8 cellular contexts compared by ENCODE assay signal in the genomic region with DNA sequence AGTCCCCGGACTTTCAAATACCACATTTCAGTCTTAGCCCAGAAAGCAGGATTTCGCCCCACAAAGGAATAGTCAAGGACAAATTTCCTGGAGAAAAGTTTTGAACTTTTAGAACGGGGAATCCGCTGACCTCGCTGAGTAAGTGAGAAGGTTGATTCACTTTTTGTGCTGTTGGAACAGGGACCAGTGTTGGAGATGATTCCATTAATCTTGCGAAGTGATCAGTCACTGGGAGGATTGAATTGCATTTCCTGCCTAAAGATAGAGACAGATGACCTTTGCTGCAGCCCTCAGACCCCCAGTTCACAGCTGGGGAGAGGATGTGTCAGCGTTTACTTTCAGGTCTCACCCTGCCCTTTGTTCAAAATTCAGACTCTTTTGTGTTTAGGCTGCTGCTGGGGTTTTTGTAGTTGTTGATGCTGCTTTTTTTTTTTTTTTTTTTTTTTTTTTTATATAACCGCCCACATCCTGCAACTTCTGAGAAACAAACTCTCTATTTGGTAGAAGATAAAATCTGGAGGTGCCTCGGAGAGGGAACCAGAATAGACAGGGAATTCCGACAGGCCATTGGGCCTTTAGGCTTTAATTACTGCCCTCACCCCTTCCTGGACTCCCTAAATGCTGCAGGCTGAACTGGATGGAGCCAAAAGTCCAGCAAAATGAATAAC. TPM values are rescaled to one million over a fixed set of nuclear protein-coding genes. Genes with fewer than 3 reads are reported as not detected.
DNase-seq lines count a peak whose midpoint lies in the region; ATAC-seq and TF ChIP-seq lines count a peak whose summit lies in the region.

No MANE protein-coding gene starts in this region.

- TF ChIP-seq CTCF in endodermal cell (conservative IDR thresholded peaks at IDR 0.05) (no peak), neural progenitor cell (IDR thresholded peaks at IDR 0.05) (no peak)

- peaks cover 54% of the 10 kb centered on the region for H3K79me2 ChIP-seq in neural progenitor cell (ENCODE audit: low read depth)

- H3F3A ChIP-seq in neural progenitor cell (ENCODE audit: low read depth): peaks cover 24% of the 10 kb centered on the region

- H3K27me3 Mint-ChIP-seq in activated CD4-positive, alpha-beta memory T cell treated with anti-CD3 and anti-CD28 coated beads for 36 hours: no peaks in the 10 kb centered on the region
- H3K27me3 Mint-ChIP-seq in endodermal cell (ENCODE audit: insufficient read depth) (no peaks in the 10 kb centered on the region), neural progenitor cell (ENCODE audit: insufficient read depth, low read depth) (peaks cover 3% of the 10 kb centered on the region)

- H3K4me3 Mint-ChIP-seq in activated CD4-positive, alpha-beta memory T cell treated with anti-CD3 and anti-CD28 coated beads for 36 hours: peak overlapping the region; percentile 82
- H3K4me3 Mint-ChIP-seq in endodermal cell (peak overlapping the region; percentile 30), neural progenitor cell (peak overlapping the region; percentile 81)

- peak; percentile 66 for ATAC-seq in HG03460 (IDR thresholded peaks at IDR 0.05; ENCODE audit: unreplicated experiment)
- peak; percentile 56 for ATAC-seq in aorta (ENCODE audit: low FRiP score)
- no peak for ATAC-seq in left lobe of liver

- H3K9me3 Mint-ChIP-seq in activated CD4-positive, alpha-beta memory T cell treated with anti-CD3 and anti-CD28 coated beads for 36 hours: no peaks in the 10 kb centered on the region
- H3K9me3 Mint-ChIP-seq in endodermal cell (no peaks in the 10 kb centered on the region), neural progenitor cell (no peaks in the 10 kb centered on the region)

- peak overlapping the region; percentile 98 for H3K27ac Mint-ChIP-seq in activated CD4-positive, alpha-beta memory T cell treated with anti-CD3 and anti-CD28 coated beads for 36 hours
- H3K27ac Mint-ChIP-seq in endodermal cell (peak overlapping the region; percentile 97), neural progenitor cell (peak overlapping the region; percentile 99)

- H4K20me1 ChIP-seq in neural progenitor cell (ENCODE audit: low read depth): no peaks in the 10 kb centered on the region

- DNase-seq in activated CD4-positive, alpha-beta memory T cell treated with anti-CD3 and anti-CD28 coated beads for 36 hours: peak; percentile 80
- DNase-seq in endodermal cell (no peak), neural progenitor cell (ENCODE audit: low spot score) (peak; percentile 74), aorta (no peak), NCI-H82 treated with DMSO at 0.1 percent for 48 hours (lab: John Stamatoyannopoulos, UW; ENCODE audit: unreplicated experiment) (no peak), left lobe of liver (ENCODE audit: low spot score) (no peak)

- peak overlapping the region; percentile 81 for H3K4me2 ChIP-seq in neural progenitor cell

- H3K9me3 ChIP-seq in endodermal cell (ENCODE audit: control insufficient read depth, low read length) (no peaks in the 10 kb centered on the region), neural progenitor cell (ENCODE audit: low read depth) (no peaks in the 10 kb centered on the region), aorta (ENCODE audit: control insufficient read depth, low read length) (no peaks in the 10 kb centered on the region)

- H3K27me3 ChIP-seq in endodermal cell (ENCODE audit: control insufficient read depth, insufficient read depth, low read length, poor library complexity, severe bottlenecking) (no peaks in the 10 kb centered on the region), neural progenitor cell (no peaks in the 10 kb centered on the region), aorta (ENCODE audit: control insufficient read depth in 1 of 2, insufficient read depth in 2 of 2, low read length in 1 of 2) (no peaks in the 10 kb centered on the region)

- in situ Hi-C loops in GM18951 (cut with MboI; ENCODE audit: low sequenced_read_pairs, unreplicated experiment): no loop called here

- peak overlapping the region; percentile 32 for H3K9ac ChIP-seq in endodermal cell (ENCODE audit: extremely low read depth, low read length, poor library complexity, severe bottlenecking)
- H3K9ac ChIP-seq in neural progenitor cell: peak overlapping the region; percentile 40

- H3K4me1 Mint-ChIP-seq in activated CD4-positive, alpha-beta memory T cell treated with anti-CD3 and anti-CD28 coated beads for 36 hours (ENCODE audit: low read depth): peaks cover 26% of the 10 kb centered on the region
- H3K4me1 Mint-ChIP-seq in endodermal cell: peaks cover 13% of the 10 kb centered on the region
- peaks cover 32% of the 10 kb centered on the region for H3K4me1 Mint-ChIP-seq in neural progenitor cell

- TF ChIP-seq POLR2A in GM18951 (IDR thresholded peaks at IDR 0.05; ENCODE audit: extremely low read depth, insufficient read depth, insufficient read length): peak; percentile 41

- intact Hi-C loops in activated CD4-positive, alpha-beta memory T cell treated with anti-CD3 and anti-CD28 coated beads for 36 hours (cut with micrococcal nuclease): loop anchor here (1.0 to 5.0 kb wide), 6 partner anchors 9 to 188 kb away; partner anchors contain the start of genes KDM2B and RNF34
- intact Hi-C loops in aorta (cut with DNase I): no loop called here

- H3K36me3 ChIP-seq in endodermal cell (ENCODE audit: control insufficient read depth, insufficient read depth, low read length) (peaks cover 4% of the 10 kb centered on the region), neural progenitor cell (no peaks in the 10 kb centered on the region), aorta (ENCODE audit: control insufficient read depth in 1 of 2, insufficient read depth in 2 of 2, low read length in 1 of 2) (no peaks in the 10 kb centered on the region)

- CTCF ChIA-PET in activated CD4-positive, alpha-beta memory T cell treated with anti-CD3 and anti-CD28 coated beads for 36 hours (lab: Charles Lee): interaction anchor here (0.8 to 1.7 kb wide), 6 partner anchors 9 to 90 kb away, joined by 3 to 6 read pairs (median 4); no protein-coding TSS in a partner anchor

- no peak overlapping the region for H3K4me3 ChIP-seq in endodermal cell (ENCODE audit: low read length)
- H3K4me3 ChIP-seq in neural progenitor cell: peak overlapping the region; percentile 37
- no peak overlapping the region for H3K4me3 ChIP-seq in aorta (ENCODE audit: low read length in 2 of 2)

- no peak overlapping the region for H2AFZ ChIP-seq in neural progenitor cell (replicated peaks)

- WGBS in endodermal cell (ENCODE audit: insufficient coverage in 1 of 2, insufficient read length in 1 of 2), 2 experiments: 28 to 50% methylated on average over 7 to 9 of the region's 10 CpGs
- WGBS in aorta, 2 donors: 45 to 47% methylated on average over 10 of the region's 10 CpGs

- POLR2A ChIA-PET in activated CD4-positive, alpha-beta memory T cell treated with anti-CD3 and anti-CD28 coated beads for 36 hours (lab: Charles Lee): interaction anchor here (0.6 to 1.7 kb wide), 7 partner anchors 9 to 61 kb away, joined by 3 to 7 read pairs (median 4); partner anchors contain the start of gene KDM2B

- H3K27ac ChIP-seq in endodermal cell (ENCODE audit: low read depth, low read length) (peak overlapping the region; percentile 91), neural progenitor cell (peak overlapping the region; percentile 92), aorta (ENCODE audit: low read depth in 1 of 2, low read length in 2 of 2) (peak overlapping the region in 1 of 2 donors; percentile 32)

- H3K4me1 ChIP-seq in endodermal cell (ENCODE audit: control insufficient read depth, insufficient read depth, low read length) (no peaks in the 10 kb centered on the region), neural progenitor cell (peaks cover 17% of the 10 kb centered on the region), aorta (ENCODE audit: control insufficient read depth in 1 of 2, insufficient read depth in 2 of 2, low read length in 2 of 2) (no peaks in the 10 kb centered on the region)

- no peaks in the 10 kb centered on the region for H3K36me3 Mint-ChIP-seq in activated CD4-positive, alpha-beta memory T cell treated with anti-CD3 and anti-CD28 coated beads for 36 hours
- peaks cover 21% of the 10 kb centered on the region for H3K36me3 Mint-ChIP-seq in endodermal cell (ENCODE audit: low read depth)
- H3K36me3 Mint-ChIP-seq in neural progenitor cell: peaks cover 7% of the 10 kb centered on the region

RNA-seq across cellular contexts. Expression of gene KDM2B, which starts 9.8 kb away (rescaled TPM):
- total RNA-seq in activated CD4-positive, alpha-beta memory T cell treated with anti-CD3 and anti-CD28 coated beads for 36 hours: 10 to 100 TPM; 41.9 to 44.8 TPM
- total RNA-seq in endodermal cell (100 to 1,000 TPM; 103 to 125 TPM), neural progenitor cell (ENCODE audit: low replicate concordance) (85.3 and 158 TPM in 2 replicates), aorta (10 to 100 TPM; 12.8 to 28.0 TPM), left lobe of liver (10.1 TPM)
- 64.7 TPM for polyA plus RNA-seq in endodermal cell (2013, experiment 1 of 2)
- polyA plus RNA-seq in endodermal cell (2013, experiment 2 of 2): 60.8 TPM
- polyA plus RNA-seq in aorta: 10 to 100 TPM in 1 of 2 donors, 1 to 10 TPM in 1; 8.0 to 15.7 TPM

RNA-seq across cellular contexts. Expression of gene ORAI1, which starts 35.7 kb away (rescaled TPM):
- total RNA-seq in activated CD4-positive, alpha-beta memory T cell treated with anti-CD3 and anti-CD28 coated beads for 36 hours: 10 to 100 TPM; 41.6 to 43.2 TPM
- total RNA-seq in endodermal cell (10 to 100 TPM; 35.3 to 39.2 TPM), neural progenitor cell (ENCODE audit: low replicate concordance) (8.0 and 10.6 TPM in 2 replicates), aorta (10 to 100 TPM; 11.0 to 12.5 TPM), left lobe of liver (8.2 TPM)
- 11.8 TPM for polyA plus RNA-seq in endodermal cell (2013, experiment 1 of 2)
- polyA plus RNA-seq in endodermal cell (2013, experiment 2 of 2): 11.2 TPM
- 1 to 10 TPM; 3.6 to 7.1 TPM for polyA plus RNA-seq in aorta

Comparison
In these comparisons a context has a peak if more than half of its experiments do, and no peak if none do; other contexts are left out.
1. DNase-seq: peak in activated CD4-positive, alpha-beta memory T cell treated with anti-CD3 and anti-CD28 coated beads for 36 hours (single experiment) and neural progenitor cell (single experiment); none in endodermal cell (single experiment), aorta (0 of 2), NCI-H82 treated with DMSO at 0.1 percent for 48 hours (single experiment) and left lobe of liver (single experiment).
2. H3K4me3 Mint-ChIP-seq: peak in every context shown above with its lines; median percentile 82 in activated CD4-positive, alpha-beta memory T cell treated with anti-CD3 and anti-CD28 coated beads for 36 hours; 81 in neural progenitor cell; 30 in endodermal cell.
3. Peak in every context shown above with its lines, with median percentiles within 50 percentile points of each other: H3K27ac Mint-ChIP-seq.